In the genomic region with DNA sequence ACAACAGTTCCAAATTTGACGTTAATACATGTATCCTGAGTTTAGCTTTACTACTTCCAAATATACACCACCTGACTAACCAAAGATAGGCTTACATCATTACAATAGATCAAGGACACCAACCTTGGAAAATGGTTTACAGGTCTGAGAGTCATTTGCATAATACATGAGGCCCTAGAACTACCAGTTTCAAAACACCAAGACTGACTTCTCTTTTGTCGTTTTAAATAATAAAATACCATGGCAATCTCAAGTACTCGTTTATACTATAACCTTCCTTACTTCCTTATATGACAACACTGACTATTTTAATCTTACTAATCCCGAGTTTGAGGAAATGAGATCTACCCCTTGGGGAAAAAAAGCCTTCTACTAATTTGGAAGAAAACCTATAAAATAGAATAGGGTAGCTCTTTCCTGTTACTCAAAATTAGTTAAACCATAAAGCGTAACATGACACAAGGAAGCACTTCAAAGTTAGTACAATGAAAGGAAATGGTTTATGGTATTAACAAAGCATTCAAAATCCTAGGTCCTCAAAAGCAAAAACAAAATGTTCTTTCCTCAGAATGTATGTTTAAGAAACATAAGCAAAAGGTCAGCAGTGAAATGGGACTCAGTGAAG, we compare ENCODE assay signal across 9 cellular contexts. TPM values are rescaled to one million over a fixed set of nuclear protein-coding genes. Genes with fewer than 3 reads are reported as not detected.
DNase-seq lines count a peak whose midpoint lies in the region; ATAC-seq, FAIRE-seq and TF ChIP-seq lines count a peak whose summit lies in the region.
"Had no signal": no experiment of that assay in that cellular context is flagged by ENCODE, and none has a peak within 500 bp of the region (broad histone marks: within the 10 kb centered on the region; RNA-seq: fewer than 3 reads in every experiment).

No MANE protein-coding gene starts in this region.

- CTCF ChIA-PET in HepG2 (lab: Yijun Ruan, JAX; ENCODE audit: low intra/inter-chr PET ratio, low total read pairs) = no interaction called here

- H3K9me3 ChIP-seq in left ventricle myocardium inferior (replicated peaks) (no peaks in the 10 kb centered on the region), vagina (no peaks in the 10 kb centered on the region), HepG2 (ENCODE audit: low read length) (no peaks in the 10 kb centered on the region)

- ATAC-seq in Right ventricle myocardium superior (ENCODE audit: poor library complexity) (no peak), HG03060 (IDR thresholded peaks at IDR 0.05; ENCODE audit: low read depth, unreplicated experiment) (peak; percentile 67), HepG2 (no peak)

- POLR2A ChIA-PET in HepG2 (lab: Yijun Ruan, JAX) = no interaction called here

- H3K4me1 ChIP-seq in left ventricle myocardium inferior (peaks cover 28% of the 10 kb centered on the region), vagina (no peaks in the 10 kb centered on the region), HepG2 (ENCODE audit: insufficient read depth, low read length) (no peaks in the 10 kb centered on the region)

- TF ChIP-seq RAD21 in HepG2 (CRISPR knock-in tag; IDR thresholded peaks at IDR 0.05) = no peak

- H3K79me2 ChIP-seq in HepG2 (ENCODE audit: insufficient read depth, low read length) = peaks cover 4% of the 10 kb centered on the region

- no TSS peak for BruUV-seq in HepG2 (replicated peaks; lab: Mats Ljungman, UMichigan)

- no peak overlapping the region for H3K4me3 ChIP-seq in left ventricle myocardium inferior
- no peak overlapping the region for H3K4me3 ChIP-seq in vagina
- H3K4me3 ChIP-seq in HepG2 (replicated peaks in 1 of 3; ENCODE audit: insufficient read depth in 1 of 3, low read depth in 2 of 3, low read length in 3 of 3) = no peak overlapping the region

- H3K27ac ChIP-seq in left ventricle myocardium inferior (replicated peaks) = peak overlapping the region; percentile 52
- peak overlapping the region; percentile 11 for H3K27ac ChIP-seq in vagina
- no peak overlapping the region for H3K27ac ChIP-seq in HepG2 (ENCODE audit: extremely low read length, insufficient read depth, low read length)

- H3K9ac ChIP-seq in HepG2 (ENCODE audit: insufficient read depth, low read depth, low read length) = no peak overlapping the region

- H3K4me2 ChIP-seq in HepG2 (ENCODE audit: low read depth, low read length) = no peak overlapping the region

- no peak for FAIRE-seq in HepG2 (lab: Jason Lieb, UNC)

- TF ChIP-seq EP300 in HepG2 (IDR thresholded peaks at IDR 0.05; ENCODE audit: low read depth in 2 of 2, low read length in 2 of 2) = no peak
- no peak for TF ChIP-seq EP300 in HepG2 (CRISPR knock-in tag; IDR thresholded peaks at IDR 0.05; ENCODE audit: borderline replicate concordance)

- no peaks in the 10 kb centered on the region for H3K27me3 ChIP-seq in left ventricle myocardium inferior (ENCODE audit: low read depth)
- H3K27me3 ChIP-seq in vagina = no peaks in the 10 kb centered on the region
- H3K27me3 ChIP-seq in HepG2 (ENCODE audit: control insufficient read depth in 1 of 2, insufficient read depth in 2 of 2, low read length in 2 of 2) = no peaks in the 10 kb centered on the region

- intact Hi-C loops in left ventricle myocardium inferior (cut with micrococcal nuclease) = no loop called here
- intact Hi-C loops in Right ventricle myocardium superior (cut with DNase I) = no loop called here
- intact Hi-C loops in vagina (cut with DNase I) = no loop called here
- intact Hi-C loops in HepG2 (cut with micrococcal nuclease; ENCODE audit: unreplicated experiment) = no loop called here

- TF ChIP-seq POLR2A in vagina (IDR thresholded peaks at IDR 0.05) (no peak), HepG2 (IDR thresholded peaks at IDR 0.05; ENCODE audit: insufficient read depth in 1 of 2, low read depth in 2 of 2, low read length in 2 of 2) (no peak)

- TF ChIP-seq CTCF in left ventricle myocardium inferior (IDR thresholded peaks at IDR 0.05; ENCODE audit: borderline replicate concordance) = no peak
- no peak for TF ChIP-seq CTCF in vagina (IDR thresholded peaks at IDR 0.05)
- TF ChIP-seq CTCF in HepG2 (CRISPR knock-in tag; IDR thresholded peaks at IDR 0.05) = no peak

- H2AFZ ChIP-seq in HepG2 (ENCODE audit: low read length) = no peak overlapping the region

- 95% methylated on average over 5 of the region's 5 CpGs for WGBS in HepG2 (ENCODE audit: low lambda C conversion rate)

- in situ Hi-C loops in HepG2 (cut with HindIII; ENCODE audit: extremely low pct_ligation_motif_present, low pct_unique_long_range_greater_than_20kb) = no loop called here

- no peak for DNase-seq in left ventricle myocardium inferior
- DNase-seq in Right ventricle myocardium superior = no peak
- peak; percentile 35 for DNase-seq in SIG-M5 (lab: John Stamatoyannopoulos, UW)
- no peak for DNase-seq in vagina (ENCODE audit: extremely low spot score in 2 of 2)
- DNase-seq in NCI-H2196 treated with DMSO at 0.1 percent for 48 hours (lab: John Stamatoyannopoulos, UW; ENCODE audit: unreplicated experiment) = no peak
- DNase-seq in HuH-7 (ENCODE audit: low spot score) = no peak
- no peak for DNase-seq in HepG2 (ENCODE audit: low spot score)
- DNase-seq: NCI-H446 had no signal

- H4K20me1 ChIP-seq in HepG2 (ENCODE audit: insufficient read depth, low read length) = no peaks in the 10 kb centered on the region

- H3K36me3 ChIP-seq in left ventricle myocardium inferior (peaks cover 70% of the 10 kb centered on the region), vagina (peaks cover 0 to 49% of the 10 kb centered on the region in 2 donors), HepG2 (replicated peaks in 1 of 2; ENCODE audit: control insufficient read depth in 1 of 2, insufficient read depth in 2 of 2, low read length in 2 of 2) (peaks cover 18 to 69% of the 10 kb centered on the region in 2 experiments)

TF ChIP-seq in HepG2, 621 proteins besides CTCF, POLR2A, EP300 and RAD21 (continues in another document):
- TF ChIP-seq, protein P1, sequence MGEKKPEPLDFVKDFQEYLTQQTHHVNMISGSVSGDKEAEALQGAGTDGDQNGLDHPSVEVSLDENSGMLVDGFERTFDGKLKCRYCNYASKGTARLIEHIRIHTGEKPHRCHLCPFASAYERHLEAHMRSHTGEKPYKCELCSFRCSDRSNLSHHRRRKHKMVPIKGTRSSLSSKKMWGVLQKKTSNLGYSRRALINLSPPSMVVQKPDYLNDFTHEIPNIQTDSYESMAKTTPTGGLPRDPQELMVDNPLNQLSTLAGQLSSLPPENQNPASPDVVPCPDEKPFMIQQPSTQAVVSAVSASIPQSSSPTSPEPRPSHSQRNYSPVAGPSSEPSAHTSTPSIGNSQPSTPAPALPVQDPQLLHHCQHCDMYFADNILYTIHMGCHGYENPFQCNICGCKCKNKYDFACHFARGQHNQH (CRISPR knock-in tag; IDR thresholded peaks at IDR 0.05) = no peak

RNA-seq across cellular contexts. Expression of gene UBQLN1, which starts 42.1 kb away (rescaled TPM):
- total RNA-seq in left ventricle myocardium inferior = 92.8 TPM
- 74.6 TPM for total RNA-seq in Right ventricle myocardium superior
- 90.8 TPM for total RNA-seq in vagina
- 83.8 and 99.6 TPM in 2 replicates for total RNA-seq in HepG2 (2016; rRNA removed; fragmentation: Illumina TruSeq; extraction: Trizol)
- total RNA-seq in HepG2 (2016; cell fraction: cytosol; rRNA removed; fragmentation: Illumina TruSeq; extraction: Trizol; ENCODE audit: low read depth) = 108 and 112 TPM in 2 replicates
- 84.3 and 103 TPM in 2 replicates for total RNA-seq in HepG2 (2016; cell fraction: insoluble cytoplasmic fraction; rRNA removed; fragmentation: Illumina TruSeq; extraction: Trizol)
- total RNA-seq in HepG2 (2016; cell fraction: membrane; rRNA removed; fragmentation: Illumina TruSeq; extraction: Trizol) = 88.3 and 91.3 TPM in 2 replicates
- 67.3 and 76.3 TPM in 2 replicates for total RNA-seq in HepG2 (2016; cell fraction: nucleus; rRNA removed; fragmentation: Illumina TruSeq; extraction: Trizol)
- 78.1 and 85.7 TPM in 2 replicates for polyA plus RNA-seq in HepG2 (2011; rRNA removed)
- 41.6 and 51.6 TPM in 2 replicates for polyA plus RNA-seq in HepG2 (2011; cell fraction: cytosol; rRNA removed)
- 37.0 and 39.5 TPM in 2 replicates for polyA plus RNA-seq in HepG2 (2011; cell fraction: nucleus; rRNA removed)
- 61.9 and 66.8 TPM in 2 replicates for polyA plus RNA-seq in HepG2 (2012)
- 9.8 and 12.9 TPM in 2 replicates for polyA plus RNA-seq in HepG2 (2016; cell fraction: cytosol; fragmentation: Illumina TruSeq; extraction: Trizol; ENCODE audit: low read depth)
- 96.5 and 97.5 TPM in 2 replicates for polyA plus RNA-seq in HepG2 (2016; cell fraction: insoluble cytoplasmic fraction; fragmentation: Illumina TruSeq; extraction: Trizol; ENCODE audit: low read depth)
- 29.4 and 30.1 TPM in 2 replicates for polyA plus RNA-seq in HepG2 (2016; cell fraction: membrane; fragmentation: Illumina TruSeq; extraction: Trizol; ENCODE audit: low read depth)
- polyA plus RNA-seq in HepG2 (2016; cell fraction: nucleus; fragmentation: Illumina TruSeq; extraction: Trizol; ENCODE audit: insufficient read depth, low read depth) = 54.4 and 58.0 TPM in 2 replicates
- polyA minus RNA-seq in HepG2 (2011; rRNA and poly(A)+ RNA removed; ENCODE audit: low replicate concordance) = 138 and 314 TPM in 2 replicates
- polyA minus RNA-seq in HepG2 (2011; cell fraction: cytosol; rRNA and poly(A)+ RNA removed) = 92.2 and 96.8 TPM in 2 replicates
- polyA minus RNA-seq in HepG2 (2011; cell fraction: nucleus; rRNA and poly(A)+ RNA removed) = 133 and 151 TPM in 2 replicates

RNA-seq across cellular contexts. Expression of gene IDNK, which starts 42.7 kb away (rescaled TPM):
- 3.5 TPM for total RNA-seq in left ventricle myocardium inferior
- total RNA-seq in Right ventricle myocardium superior = 4.9 TPM
- total RNA-seq in vagina = not detected
- total RNA-seq in HepG2 (2016; rRNA removed; fragmentation: Illumina TruSeq; extraction: Trizol) = 4.8 and 6.3 TPM in 2 replicates
- total RNA-seq in HepG2 (2016; cell fraction: cytosol; rRNA removed; fragmentation: Illumina TruSeq; extraction: Trizol; ENCODE audit: low read depth) = 9.3 and 10.6 TPM in 2 replicates
- 4.5 and 4.6 TPM in 2 replicates for total RNA-seq in HepG2 (2016; cell fraction: insoluble cytoplasmic fraction; rRNA removed; fragmentation: Illumina TruSeq; extraction: Trizol)
- total RNA-seq in HepG2 (2016; cell fraction: membrane; rRNA removed; fragmentation: Illumina TruSeq; extraction: Trizol) = 9.1 and 12.0 TPM in 2 replicates
- 2.9 and 4.7 TPM in 2 replicates for total RNA-seq in HepG2 (2016; cell fraction: nucleus; rRNA removed; fragmentation: Illumina TruSeq; extraction: Trizol)
- polyA plus RNA-seq in HepG2 (2011; rRNA removed) = 2.7 and 3.1 TPM in 2 replicates
- 2.1 and 2.8 TPM in 2 replicates for polyA plus RNA-seq in HepG2 (2011; cell fraction: cytosol; rRNA removed)
- 2.7 and 3.4 TPM in 2 replicates for polyA plus RNA-seq in HepG2 (2011; cell fraction: nucleus; rRNA removed)
- 2.6 and 6.6 TPM in 2 replicates for polyA plus RNA-seq in HepG2 (2012)
- 12.6 and 13.6 TPM in 2 replicates for polyA plus RNA-seq in HepG2 (2016; cell fraction: cytosol; fragmentation: Illumina TruSeq; extraction: Trizol; ENCODE audit: low read depth)
- polyA plus RNA-seq in HepG2 (2016; cell fraction: insoluble cytoplasmic fraction; fragmentation: Illumina TruSeq; extraction: Trizol; ENCODE audit: low read depth) = 3.8 and 4.8 TPM in 2 replicates
- 8.6 and 10.0 TPM in 2 replicates for polyA plus RNA-seq in HepG2 (2016; cell fraction: membrane; fragmentation: Illumina TruSeq; extraction: Trizol; ENCODE audit: low read depth)
- 5.4 and 5.8 TPM in 2 replicates for polyA plus RNA-seq in HepG2 (2016; cell fraction: nucleus; fragmentation: Illumina TruSeq; extraction: Trizol; ENCODE audit: insufficient read depth, low read depth)
- 0.90 and 2.6 TPM in 2 replicates for polyA minus RNA-seq in HepG2 (2011; rRNA and poly(A)+ RNA removed; ENCODE audit: low replicate concordance)
- 0.79 and 2.3 TPM in 2 replicates for polyA minus RNA-seq in HepG2 (2011; cell fraction: cytosol; rRNA and poly(A)+ RNA removed)
- polyA minus RNA-seq in HepG2 (2011; cell fraction: nucleus; rRNA and poly(A)+ RNA removed) = 1.7 and 2.5 TPM in 2 replicates
